ENCODE assay signal across 8 cellular contexts in the genomic region with DNA sequence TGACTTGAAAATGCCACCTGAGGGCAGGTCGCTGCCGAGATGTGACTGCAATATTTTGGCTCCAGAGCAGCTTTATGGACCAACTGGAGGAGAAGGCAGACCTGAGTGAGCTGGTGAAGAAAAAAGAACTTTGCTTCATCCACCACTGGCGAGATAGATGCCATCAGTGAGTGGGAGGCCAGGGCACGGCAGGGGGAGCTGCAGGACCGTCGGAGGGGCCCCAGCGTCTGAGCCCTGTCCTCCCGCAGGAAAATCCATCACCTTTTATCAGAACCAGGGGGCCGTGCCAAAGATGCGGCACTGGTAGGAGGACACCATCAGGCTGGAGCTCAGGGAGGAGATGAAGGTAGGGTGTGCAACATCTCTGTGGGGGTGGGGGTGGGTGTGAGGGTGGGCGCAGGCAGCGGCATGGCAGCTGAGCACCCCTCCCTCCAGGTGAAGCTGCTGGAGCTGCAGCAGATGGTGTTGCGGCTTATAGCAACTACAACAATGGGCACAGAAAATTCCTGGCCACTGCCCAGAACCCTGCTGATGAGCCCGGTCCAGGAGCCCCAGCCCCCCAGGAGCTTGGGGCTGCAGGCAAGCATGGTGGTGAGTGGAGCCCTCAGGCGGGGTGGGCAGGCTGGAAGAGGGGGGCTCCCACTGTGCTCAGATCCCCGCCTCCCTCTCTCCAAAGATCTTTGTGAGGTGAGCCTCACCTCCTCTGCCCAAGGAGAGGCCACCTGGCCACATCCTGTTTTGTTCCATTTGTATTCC.
DNase-seq lines count a peak whose midpoint lies in the region; ATAC-seq, FAIRE-seq and TF ChIP-seq lines count a peak whose summit lies in the region.
"Not testable (repeated sequence)": the region's sequence is repeated elsewhere in the genome, so short reads cannot be mapped to it uniquely, and the experiment has no call there.

No MANE protein-coding gene starts in this region.

- 33% methylated on average over 2 of the region's 16 CpGs for WGBS in HepG2 (ENCODE audit: low lambda C conversion rate)

- DNase-seq in D721Med (ENCODE audit: insufficient read length, low spot score); GM23338 (ENCODE audit: low spot score); HepG2 (ENCODE audit: low spot score); upper lobe of right lung: not testable (repeated sequence)
- DNase-seq in NCI-H146 treated with DMSO at 0.1 percent for 48 hours (lab: John Stamatoyannopoulos, UW; ENCODE audit: unreplicated experiment) (peak; percentile 18), dermis blood vessel endothelial cell (peak; percentile 15)
- DNase-seq in activated CD8-positive, alpha-beta T cell treated with anti-CD3 and anti-CD28 coated beads, Interleukin-2, amount 10 ng/mL, durations not matched to agents 7 days and 5 days, result peak; percentile 26

- not testable (repeated sequence) for H3K4me1 ChIP-seq in GM23338 (ENCODE audit: insufficient read depth); OCI-LY1 (ENCODE audit: insufficient read depth, low read length, severe bottlenecking); HepG2 (ENCODE audit: insufficient read depth, low read length); upper lobe of right lung

- not testable (repeated sequence) for H3K9me3 Mint-ChIP-seq in GM23338; activated CD8-positive, alpha-beta T cell treated with anti-CD3 and anti-CD28 coated beads, Interleukin-2, amount 10 ng/mL, durations not matched to agents 7 days and 5 days (ENCODE audit: insufficient read depth)

- H3K9me3 ChIP-seq in OCI-LY1 (ENCODE audit: low read length); HepG2 (ENCODE audit: low read length); upper lobe of right lung: not testable (repeated sequence)

- H3K79me2 ChIP-seq in GM23338 (replicated peaks; ENCODE audit: insufficient read depth); OCI-LY1 (ENCODE audit: insufficient read depth, low read length); HepG2 (ENCODE audit: insufficient read depth, low read length): not testable (repeated sequence)

- not testable (repeated sequence) for H3K9me2 ChIP-seq in GM23338 (ENCODE audit: insufficient read depth); OCI-LY1 (ENCODE audit: low read depth, low read length)

- not testable (repeated sequence) for H3K27me3 ChIP-seq in GM23338 (ENCODE audit: insufficient read depth); OCI-LY1 (ENCODE audit: insufficient read depth, low read length); HepG2 (ENCODE audit: control insufficient read depth in 1 of 2, insufficient read depth in 2 of 2, low read length in 2 of 2); upper lobe of right lung

- not testable (repeated sequence) for H3K9ac ChIP-seq in OCI-LY1 (ENCODE audit: low read length); HepG2 (ENCODE audit: insufficient read depth, low read depth, low read length)

- H3K36me3 Mint-ChIP-seq in GM23338 (ENCODE audit: low read depth); activated CD8-positive, alpha-beta T cell treated with anti-CD3 and anti-CD28 coated beads, Interleukin-2, amount 10 ng/mL, durations not matched to agents 7 days and 5 days (ENCODE audit: low read depth): not testable (repeated sequence)

- not testable (repeated sequence) for TF ChIP-seq POLR2A in HepG2 (IDR thresholded peaks at IDR 0.05; ENCODE audit: insufficient read depth in 1 of 2, low read depth in 2 of 2, low read length in 2 of 2)

- POLR2A ChIA-PET in activated CD8-positive, alpha-beta T cell treated with anti-CD3 and anti-CD28 coated beads, Interleukin-2, amount 10 ng/mL, durations not matched to agents 7 days and 5 days (lab: Charles Lee), result interaction anchor here (0.6 kb wide), 1 partner anchor 63 kb away, joined by 3 read pairs; no protein-coding TSS in a partner anchor
- POLR2A ChIA-PET in HepG2 (lab: Yijun Ruan, JAX), result not testable (repeated sequence)

- H2AFZ ChIP-seq in GM23338; OCI-LY1 (ENCODE audit: low read length); HepG2 (ENCODE audit: low read length): not testable (repeated sequence)

- BruUV-seq in HepG2 (replicated peaks; lab: Mats Ljungman, UMichigan), result not testable (repeated sequence)

- not testable (repeated sequence) for FAIRE-seq in D721Med (lab: Jason Lieb, UNC); HepG2 (lab: Jason Lieb, UNC)

- H3F3A ChIP-seq in GM23338 (replicated peaks; ENCODE audit: low read depth); OCI-LY1 (ENCODE audit: insufficient read depth, low read length): not testable (repeated sequence)

- H3K4me3 ChIP-seq in GM23338; OCI-LY1 (ENCODE audit: low read depth, low read length, poor library complexity, severe bottlenecking); HepG2 (replicated peaks in 1 of 3; ENCODE audit: insufficient read depth in 1 of 3, low read depth in 2 of 3, low read length in 3 of 3); upper lobe of right lung: not testable (repeated sequence)

- CTCF ChIA-PET in activated CD8-positive, alpha-beta T cell treated with anti-CD3 and anti-CD28 coated beads, Interleukin-2, amount 10 ng/mL, durations not matched to agents 7 days and 5 days (lab: Charles Lee), result interaction anchor here (2.0 to 2.3 kb wide), 2 partner anchors 57 to 328 kb away, joined by 15 read pairs; no protein-coding TSS in a partner anchor
- CTCF ChIA-PET in HepG2 (lab: Yijun Ruan, JAX; ENCODE audit: low intra/inter-chr PET ratio, low total read pairs), result not testable (repeated sequence)

- not testable (repeated sequence) for H3K4me2 ChIP-seq in GM23338; OCI-LY1 (ENCODE audit: low read length); HepG2 (ENCODE audit: low read depth, low read length)

- not testable (repeated sequence) for H3K4me3 Mint-ChIP-seq in GM23338; activated CD8-positive, alpha-beta T cell treated with anti-CD3 and anti-CD28 coated beads, Interleukin-2, amount 10 ng/mL, durations not matched to agents 7 days and 5 days

- not testable (repeated sequence) for ATAC-seq in GM23338; activated CD8-positive, alpha-beta T cell treated with anti-CD3 and anti-CD28 coated beads, Interleukin-2, amount 10 ng/mL, durations not matched to agents 7 days and 5 days; HepG2; upper lobe of right lung

- H4K20me1 ChIP-seq in GM23338 (replicated peaks; ENCODE audit: insufficient read depth); OCI-LY1 (ENCODE audit: insufficient read depth, low read length); HepG2 (ENCODE audit: insufficient read depth, low read length): not testable (repeated sequence)

- intact Hi-C loops in HepG2 (cut with micrococcal nuclease; ENCODE audit: unreplicated experiment); upper lobe of right lung (cut with DNase I): not testable (repeated sequence)

- TF ChIP-seq EP300 in HepG2 (IDR thresholded peaks at IDR 0.05; ENCODE audit: low read depth in 2 of 2, low read length in 2 of 2); HepG2 (CRISPR knock-in tag; IDR thresholded peaks at IDR 0.05; ENCODE audit: borderline replicate concordance): not testable (repeated sequence)

- H3K27me3 Mint-ChIP-seq in GM23338 (ENCODE audit: insufficient read depth, low read depth, poor library complexity); activated CD8-positive, alpha-beta T cell treated with anti-CD3 and anti-CD28 coated beads, Interleukin-2, amount 10 ng/mL, durations not matched to agents 7 days and 5 days (ENCODE audit: low read depth): not testable (repeated sequence)

- in situ Hi-C loops in HepG2 (cut with HindIII; ENCODE audit: extremely low pct_ligation_motif_present, low pct_unique_long_range_greater_than_20kb), result not testable (repeated sequence)

- not testable (repeated sequence) for H3K4me1 Mint-ChIP-seq in GM23338; activated CD8-positive, alpha-beta T cell treated with anti-CD3 and anti-CD28 coated beads, Interleukin-2, amount 10 ng/mL, durations not matched to agents 7 days and 5 days (ENCODE audit: low read depth)

- not testable (repeated sequence) for H3K27ac Mint-ChIP-seq in GM23338; activated CD8-positive, alpha-beta T cell treated with anti-CD3 and anti-CD28 coated beads, Interleukin-2, amount 10 ng/mL, durations not matched to agents 7 days and 5 days

- peak; percentile 48; the same call in 1 of the 2 replicates for TF ChIP-seq RAD21 in HepG2 (CRISPR knock-in tag; IDR thresholded peaks at IDR 0.05)

- peak; percentile 44 for TF ChIP-seq CTCF in D721Med (IDR thresholded peaks at IDR 0.05; ENCODE audit: insufficient read depth, missing control alignments)
- peak; percentile 34 to 56 for TF ChIP-seq CTCF in GM23338 (conservative IDR thresholded peaks at IDR 0.05; ENCODE audit: low read depth in 2 of 2)
- peak; percentile 32 for TF ChIP-seq CTCF in OCI-LY1 (IDR thresholded peaks at IDR 0.05; ENCODE audit: low read length)
- TF ChIP-seq CTCF in HepG2 (CRISPR knock-in tag; IDR thresholded peaks at IDR 0.05), result peak; percentile 57
- peak; percentile 5 for TF ChIP-seq CTCF in upper lobe of right lung (IDR thresholded peaks at IDR 0.05)

- not testable (repeated sequence) for H3K27ac ChIP-seq in GM23338 (ENCODE audit: low read depth); OCI-LY1 (ENCODE audit: low read depth, low read length, poor library complexity, severe bottlenecking); HepG2 (ENCODE audit: extremely low read length, insufficient read depth, low read length); upper lobe of right lung

- H3K36me3 ChIP-seq in GM23338 (ENCODE audit: insufficient read depth); OCI-LY1 (ENCODE audit: insufficient read depth, low read length); HepG2 (replicated peaks in 1 of 2; ENCODE audit: control insufficient read depth in 1 of 2, insufficient read depth in 2 of 2, low read length in 2 of 2); upper lobe of right lung: not testable (repeated sequence)

TF ChIP-seq in HepG2, 621 proteins besides CTCF, POLR2A, EP300 and RAD21:
- TF ChIP-seq STAG1 (CRISPR knock-in tag; IDR thresholded peaks at IDR 0.05), result peak; percentile 77

Comparison
In these comparisons a context has a peak if more than half of its experiments do, and no peak if none do; other contexts are left out.
1. CTCF ChIP-seq: peak in every context shown above with its lines; median percentile 57 in HepG2; 45 in GM23338; 44 in D721Med; 32 in OCI-LY1; 5 in upper lobe of right lung.